Comparison of ENCODE assay signal across 26 cellular contexts in genomic region chr6:4678506-4679300, GRCh38.
DNase-seq lines count a peak whose midpoint lies in the region; ATAC-seq, FAIRE-seq and TF ChIP-seq lines count a peak whose summit lies in the region.
"Had no signal": no experiment of that assay in that cellular context is flagged by ENCODE, and none has a peak within 500 bp of the region (broad histone marks: within the 10 kb centered on the region; RNA-seq: fewer than 3 reads in every experiment).

No MANE protein-coding gene starts in this region.

- H3K79me2 ChIP-seq in SK-N-SH (ENCODE audit: insufficient read depth) (no peaks in the 10 kb centered on the region), K562 (ENCODE audit: control insufficient read depth, insufficient read depth, low read length) (no peaks in the 10 kb centered on the region), mesendoderm (ENCODE audit: control insufficient read depth, insufficient read depth, low read length) (no peaks in the 10 kb centered on the region)

- no peak for ATAC-seq in SK-N-SH treated with all-trans-retinoic acid at 6 μM for 48 hours
- ATAC-seq in K562 = peak; percentile 58
- ATAC-seq in GM21576 (IDR thresholded peaks at IDR 0.05; ENCODE audit: unreplicated experiment) = no peak
- ATAC-seq: A549, GM12878, GM23338 had no signal

- no peaks in the 10 kb centered on the region for H3K9me1 ChIP-seq in K562 (ENCODE audit: control insufficient read depth, insufficient read depth, low read length)

- H3K27ac ChIP-seq in SK-N-SH (ENCODE audit: low read depth in 2 of 2, low read length in 1 of 2) (no peak overlapping the region), K562 (ENCODE audit: extremely low read depth, low read depth, low read length) (no peak overlapping the region), mesendoderm (ENCODE audit: low read depth, low read length) (no peak overlapping the region), brain microvascular endothelial cell (no peak overlapping the region)
- no peak overlapping the region for H3K27ac ChIP-seq in effector memory CD4-positive, alpha-beta T cell (ENCODE audit: insufficient read depth, low read length, poor library complexity, severe bottlenecking)
- H3K27ac ChIP-seq: A549; BLaER1 treated with 17β-estradiol and CSF1 and Interleukin-3, amounts not matched to agents 10 nM and 100 nM had no signal

- POLR2A ChIA-PET in SK-N-SH (lab: Yijun Ruan, JAX) (no interaction called here), K562 (lab: Yijun Ruan, JAX) (interaction anchor here (1.0 to 1.7 kb wide), 3 partner anchors 10 to 13 kb away, joined by 3 to 4 read pairs (median 3); no protein-coding TSS in a partner anchor)

- no peaks in the 10 kb centered on the region; the same call in 1 of the 2 replicates for H3K27me3 ChIP-seq in SK-N-SH (ENCODE audit: insufficient read depth)
- H3K27me3 ChIP-seq in K562 (ENCODE audit: control insufficient read depth in 2 of 2, insufficient read depth in 2 of 2, low read length in 2 of 2) = peaks cover 0 to 10% of the 10 kb centered on the region in 2 experiments; a peak in 2 of 5 replicates
- no peaks in the 10 kb centered on the region for H3K27me3 ChIP-seq in mesendoderm (ENCODE audit: insufficient read depth, low read length, poor library complexity)
- H3K27me3 ChIP-seq in effector memory CD4-positive, alpha-beta T cell (replicated peaks; ENCODE audit: control insufficient read depth, insufficient read depth, low read length, poor library complexity, severe bottlenecking) = no peaks in the 10 kb centered on the region
- H3K27me3 ChIP-seq in brain microvascular endothelial cell (replicated peaks) = no peaks in the 10 kb centered on the region
- H3K27me3 ChIP-seq: BE2C; BLaER1 treated with 17β-estradiol and CSF1 and Interleukin-3, amounts not matched to agents 10 nM and 100 nM had no signal

- H3K56ac ChIP-seq in mesendoderm (ENCODE audit: low read length) = no peak overlapping the region

- TF ChIP-seq POLR2A in K562 (conservative IDR thresholded peaks at IDR 0.05) = no peak

- no peaks in the 10 kb centered on the region for H4K20me1 ChIP-seq in SK-N-SH (ENCODE audit: insufficient read depth)
- H4K20me1 ChIP-seq in K562 (replicated peaks; ENCODE audit: control insufficient read depth, insufficient read depth, low read length) = no peaks in the 10 kb centered on the region
- H4K20me1 ChIP-seq: BLaER1 treated with 17β-estradiol and CSF1 and Interleukin-3, amounts not matched to agents 10 nM and 100 nM had no signal

- H3K9ac ChIP-seq in SK-N-SH (no peak overlapping the region), K562 (ENCODE audit: insufficient read depth in 1 of 2, low read depth in 2 of 2, low read length in 2 of 2) (no peak overlapping the region), mesendoderm (ENCODE audit: low read length) (no peak overlapping the region)
- H3K9ac ChIP-seq: BLaER1 treated with 17β-estradiol and CSF1 and Interleukin-3, amounts not matched to agents 10 nM and 100 nM had no signal

- in situ Hi-C loops in K562 (cut with MboI) (no loop called here), brain microvascular endothelial cell (cut with HindIII; ENCODE audit: low pct_ligation_motif_present, low sequenced_read_pairs) (no loop called here)

- TF ChIP-seq CTCF in SK-N-SH (IDR thresholded peaks at IDR 0.05) = no peak
- TF ChIP-seq CTCF in K562 (IDR thresholded peaks at IDR 0.05 in 2 of 3, conservative IDR thresholded peaks at IDR 0.05 in 1 of 3; ENCODE audit: insufficient read depth in 2 of 3, low read depth in 1 of 3, low read length in 3 of 3) = 0 out of 6 replicates have a peak, but pooled peaks of 1 of the 3 experiments have one; percentile 2
- TF ChIP-seq CTCF in brain microvascular endothelial cell (IDR thresholded peaks at IDR 0.05; ENCODE audit: low read depth, low read length, missing control alignments) = no peak

- no peak overlapping the region for H2AK5ac ChIP-seq in mesendoderm (ENCODE audit: low read length)

- no peak overlapping the region for H2BK5ac ChIP-seq in mesendoderm (ENCODE audit: low read length)

- no peaks in the 10 kb centered on the region for H3K36me3 ChIP-seq in SK-N-SH (replicated peaks in 1 of 2; ENCODE audit: control insufficient read depth in 1 of 2, insufficient read depth in 2 of 2, low read length in 1 of 2)
- H3K36me3 ChIP-seq in K562 (ENCODE audit: control insufficient read depth, insufficient read depth, low read length) = no peaks in the 10 kb centered on the region
- no peaks in the 10 kb centered on the region for H3K36me3 ChIP-seq in mesendoderm (ENCODE audit: control insufficient read depth, insufficient read depth, low read length)
- H3K36me3 ChIP-seq in effector memory CD4-positive, alpha-beta T cell (ENCODE audit: control insufficient read depth, insufficient read depth, low read length) = no peaks in the 10 kb centered on the region
- no peaks in the 10 kb centered on the region for H3K36me3 ChIP-seq in brain microvascular endothelial cell (replicated peaks)
- H3K36me3 ChIP-seq: BE2C; BLaER1 treated with 17β-estradiol and CSF1 and Interleukin-3, amounts not matched to agents 10 nM and 100 nM; HAP-1 had no signal

- H3K79me1 ChIP-seq in mesendoderm (ENCODE audit: low read length) = no peaks in the 10 kb centered on the region

- CTCF ChIA-PET in SK-N-SH (lab: Yijun Ruan, JAX) = no interaction called here
- CTCF ChIA-PET in K562 (lab: Yijun Ruan, JAX; ENCODE audit: low intra/inter-chr PET ratio) = no interaction called here

- intact Hi-C loops in K562 (cut with micrococcal nuclease) = no loop called here

- TF ChIP-seq RAD21 in SK-N-SH (IDR thresholded peaks at IDR 0.05; ENCODE audit: low read length) = no peak
- no peak for TF ChIP-seq RAD21 in K562 (CRISPR knock-in tag; conservative IDR thresholded peaks at IDR 0.05 in 1 of 2, IDR thresholded peaks at IDR 0.05 in 1 of 2)

- FAIRE-seq in K562 (lab: Jason Lieb, UNC) = no peak
- FAIRE-seq: A549, D721Med, GM12878, GM19239, H54 had no signal

- H3K4me3 ChIP-seq in SK-N-SH (ENCODE audit: low read depth in 2 of 2, low read length in 1 of 2) (no peak overlapping the region), K562 (no peak overlapping the region), mesendoderm (ENCODE audit: low read length) (no peak overlapping the region), brain microvascular endothelial cell (ENCODE audit: low read depth, low read length) (no peak overlapping the region)
- H3K4me3 ChIP-seq in effector memory CD4-positive, alpha-beta T cell (ENCODE audit: insufficient read depth, low read depth, low read length, poor library complexity, severe bottlenecking) = no peak overlapping the region
- H3K4me3 ChIP-seq: A549; BLaER1 treated with 17β-estradiol and CSF1 and Interleukin-3, amounts not matched to agents 10 nM and 100 nM; GM12878; GM23338; HAP-1 had no signal

- 18% methylated on average over 6 of the region's 7 CpGs for WGBS in SK-N-SH (ENCODE audit: low lambda C conversion rate)
- WGBS in K562 (ENCODE audit: insufficient coverage, low coverage, missing lambda C conversion rate) = 7% methylated on average over 7 of the region's 7 CpGs
- WGBS in mesendoderm (ENCODE audit: extremely low coverage, insufficient coverage, low lambda C conversion rate) = no CpG with 5 or more reads among the region's 7 CpGs

- H2AFZ ChIP-seq in SK-N-SH (ENCODE audit: low read depth) (0 out of 2 replicates have a peak overlapping the region, but pooled peaks have one; percentile 22), K562 (ENCODE audit: low read depth, low read length) (peak overlapping the region; percentile 62)

- H4K5ac ChIP-seq in mesendoderm (ENCODE audit: low read length) = no peak overlapping the region

- no peaks in the 10 kb centered on the region for H3K9me2 ChIP-seq in SK-N-SH

- no peak overlapping the region for H3K23ac ChIP-seq in mesendoderm (ENCODE audit: low read length)

- no peak overlapping the region for H3K4ac ChIP-seq in mesendoderm (ENCODE audit: low read depth, low read length)

- no peak overlapping the region for H4K8ac ChIP-seq in mesendoderm (ENCODE audit: low read depth, low read length)

- H3K4me1 ChIP-seq in SK-N-SH (ENCODE audit: control insufficient read depth in 1 of 2, insufficient read depth in 2 of 2, low read depth in 1 of 2, low read length in 1 of 2) (no peaks in the 10 kb centered on the region), K562 (replicated peaks in 1 of 2; ENCODE audit: control insufficient read depth in 2 of 2, insufficient read depth in 2 of 2, low read length in 2 of 2) (peaks cover 0 to 16% of the 10 kb centered on the region in 2 experiments; a peak in 4 of 5 replicates), mesendoderm (ENCODE audit: control insufficient read depth, low read depth, low read length) (no peaks in the 10 kb centered on the region)
- no peaks in the 10 kb centered on the region for H3K4me1 ChIP-seq in effector memory CD4-positive, alpha-beta T cell (ENCODE audit: control insufficient read depth, insufficient read depth, low read length, poor library complexity, severe bottlenecking)
- H3K4me1 ChIP-seq: A549, BE2C, HAP-1 had no signal

- H3K9me3 ChIP-seq in SK-N-SH (no peaks in the 10 kb centered on the region), K562 (replicated peaks; ENCODE audit: control insufficient read depth, insufficient read depth, low read depth, low read length) (no peaks in the 10 kb centered on the region)
- no peaks in the 10 kb centered on the region for H3K9me3 ChIP-seq in effector memory CD4-positive, alpha-beta T cell (ENCODE audit: control insufficient read depth, low read length)
- H3K9me3 ChIP-seq: A549; BE2C; BLaER1 treated with 17β-estradiol and CSF1 and Interleukin-3, amounts not matched to agents 10 nM and 100 nM; HAP-1 had no signal

- H3F3A ChIP-seq in SK-N-SH (replicated peaks; ENCODE audit: insufficient read depth) = no peaks in the 10 kb centered on the region

- H3K18ac ChIP-seq in mesendoderm (ENCODE audit: low read length) = no peak overlapping the region

- H2BK15ac ChIP-seq in mesendoderm (replicated peaks; ENCODE audit: low read depth) = no peak overlapping the region

- no peak overlapping the region for H2BK120ac ChIP-seq in mesendoderm (ENCODE audit: low read depth, low read length)

- BruUV-seq in K562 (replicated peaks; lab: Mats Ljungman, UMichigan) = TSS peak; percentile 95

- TF ChIP-seq EP300 in SK-N-SH (IDR thresholded peaks at IDR 0.05; ENCODE audit: borderline replicate concordance in 1 of 2, low read depth in 1 of 2, low read length in 1 of 2) = no peak
- no peak for TF ChIP-seq EP300 in K562 (IDR thresholded peaks at IDR 0.05; ENCODE audit: low read length)

- no peak for DNase-seq in SK-N-SH
- no peak for DNase-seq in K562 (ENCODE audit: extremely low read depth in 1 of 4, low spot score in 3 of 4)
- DNase-seq in mesendoderm = peak; percentile 37
- DNase-seq in effector memory CD4-positive, alpha-beta T cell = no peak
- DNase-seq in brain microvascular endothelial cell = no peak
- DNase-seq: 8988T; ACHN; AML-193; BE2C; CD4-positive, alpha-beta T cell; CD8-positive, alpha-beta memory T cell; DMS 273 treated with DMSO at 0.1 percent for 48 hours; DMS79; EL; GDM1; HFFc6 had no signal

- H3K4me2 ChIP-seq in SK-N-SH (no peak overlapping the region), K562 (ENCODE audit: insufficient read depth, low read length) (peak overlapping the region; percentile 12), mesendoderm (ENCODE audit: low read length) (no peak overlapping the region)
- H3K4me2 ChIP-seq: A549; BLaER1 treated with 17β-estradiol and CSF1 and Interleukin-3, amounts not matched to agents 10 nM and 100 nM; GM23338 had no signal

TF ChIP-seq in SK-N-SH, 30 proteins besides CTCF, POLR2A, EP300 and RAD21 (continues in another document):
- no peak for TF ChIP-seq JUND (IDR thresholded peaks at IDR 0.05)

Comparison
In these comparisons a context has a peak if more than half of its experiments do, and no peak if none do; other contexts are left out.
1. Of the 27 proteins assayed by ChIP-seq in both K562 and SK-N-SH: peak only in K562: CHD2 and ELF1; only in SK-N-SH: none; in both: none; in neither: 24; mixed calls (peak in some experiments, not most) for 1.